Comparison of ENCODE assay signal across 23 cellular contexts in genomic region chr13:66899955-66900354, GRCh38.
"Had no signal": no experiment of that assay in that cellular context is flagged by ENCODE, and none has a peak within 500 bp of the region (broad histone marks: within the 10 kb centered on the region; RNA-seq: fewer than 3 reads in every experiment).

No MANE protein-coding gene starts in this region.

- DNase-seq: activated CD4-positive, alpha-beta T cell treated with anti-CD3 and anti-CD28 coated beads, Interleukin-2, amount 10 ng/mL, durations not matched to agents 24 days and 14 days; activated CD8-positive, alpha-beta memory T cell treated with anti-CD3 and anti-CD28 coated beads for 24 hours; activated CD8-positive, alpha-beta memory T cell treated with anti-CD3 and anti-CD28 coated beads, Interleukin-2, amount 50 U/mL, for 48 hours; activated effector memory CD4-positive, alpha-beta T cell treated with anti-CD3 and anti-CD28 coated beads, Interleukin-2, amount 50 U/mL, for 16 hours; activated naive CD4-positive, alpha-beta T cell treated with anti-CD3 and anti-CD28 coated beads, Interleukin-2, amount 50 U/mL, for 16 hours; activated T-cell treated with anti-CD3 and anti-CD28 coated beads, Interleukin-2, amount 50 U/mL, for 48 hours; endodermal cell; foreskin keratinocyte; glutamatergic neuron; hypothalamus; midbrain; nephron progenitor cell; nucleus accumbens; stimulated activated CD4-positive, alpha-beta T cell treated with anti-CD3 and anti-CD28 coated beads, Interleukin-4, amount 100 ng/mL, for 24 hours; stomach; T-helper 9 cell had no signal

- H3K36me3 ChIP-seq: ascending aorta, stomach, vagina had no signal

- H3K4me3 ChIP-seq: ascending aorta, smooth muscle cell, stomach, vagina had no signal

- ATAC-seq: foreskin keratinocyte; left lobe of liver; sciatic nerve; stimulated activated effector memory CD8-positive, alpha-beta T cell treated with anti-CD3 and anti-CD28 coated beads, Interleukin-12 subunit alpha, Interleukin-12 subunit beta, amount 100 ng/mL, for 72 hours had no signal

- H3K27me3 ChIP-seq: ascending aorta, foreskin keratinocyte, stomach, vagina had no signal

- H3K9me3 ChIP-seq: ascending aorta, stomach, vagina had no signal

- H3K27ac ChIP-seq: ascending aorta, epithelial cell of prostate, foreskin keratinocyte, stomach, vagina had no signal
